Comparison of ENCODE assay signal across 16 cellular contexts in genomic region chr1:30822006-30822405, GRCh38.
"Had no signal": no experiment of that assay in that cellular context is flagged by ENCODE, and none has a peak within 500 bp of the region (broad histone marks: within the 10 kb centered on the region; RNA-seq: fewer than 3 reads in every experiment).

No MANE protein-coding gene starts in this region.

- H3K9me3 ChIP-seq: adrenal gland, heart left ventricle, thoracic aorta had no signal

- H3K27me3 ChIP-seq: adrenal gland had no signal

- H3K9me3 Mint-ChIP-seq: activated naive CD4-positive, alpha-beta T cell treated with anti-CD3 and anti-CD28 coated beads, Interleukin-2, amount 10 ng/mL, durations not matched to agents 7 days and 5 days; central memory CD8-positive, alpha-beta T cell; effector memory CD8-positive, alpha-beta T cell; natural killer cell treated with Interleukin-12 subunit alpha and Interleukin-12 subunit beta and Interleukin-15 and Interleukin-18, amount 100 ng/mL, for 72 hours; stimulated activated naive CD8-positive, alpha-beta T cell treated with anti-CD3 and anti-CD28 coated beads, Interleukin-15, Interleukin-2, amounts not matched to agents 100 ng/mL and 50 ng/mL, for 24 hours had no signal

- H3K27ac ChIP-seq: adrenal gland, VCaP had no signal

- H3K36me3 ChIP-seq: adrenal gland, heart left ventricle, thoracic aorta had no signal

- H3K4me3 Mint-ChIP-seq: activated naive CD4-positive, alpha-beta T cell treated with anti-CD3 and anti-CD28 coated beads, Interleukin-2, amount 10 ng/mL, durations not matched to agents 7 days and 5 days; central memory CD8-positive, alpha-beta T cell; natural killer cell treated with Interleukin-12 subunit alpha and Interleukin-12 subunit beta and Interleukin-15 and Interleukin-18, amount 100 ng/mL, for 72 hours; stimulated activated naive CD8-positive, alpha-beta T cell treated with anti-CD3 and anti-CD28 coated beads, Interleukin-15, Interleukin-2, amounts not matched to agents 100 ng/mL and 50 ng/mL, for 24 hours had no signal

- H3K36me3 Mint-ChIP-seq: natural killer cell treated with Interleukin-12 subunit alpha and Interleukin-12 subunit beta and Interleukin-15 and Interleukin-18, amount 100 ng/mL, for 72 hours had no signal

- H3K4me3 ChIP-seq: adrenal gland, heart left ventricle, thoracic aorta had no signal

- H3K27ac Mint-ChIP-seq: activated naive CD4-positive, alpha-beta T cell treated with anti-CD3 and anti-CD28 coated beads, Interleukin-2, amount 10 ng/mL, durations not matched to agents 7 days and 5 days; effector memory CD8-positive, alpha-beta T cell; natural killer cell treated with Interleukin-12 subunit alpha and Interleukin-12 subunit beta and Interleukin-15 and Interleukin-18, amount 100 ng/mL, for 72 hours; progenitor cell of endocrine pancreas; stimulated activated naive CD8-positive, alpha-beta T cell treated with anti-CD3 and anti-CD28 coated beads, Interleukin-15, Interleukin-2, amounts not matched to agents 100 ng/mL and 50 ng/mL, for 24 hours had no signal

- ATAC-seq: effector memory CD8-positive, alpha-beta T cell; heart left ventricle; left cardiac atrium; natural killer cell treated with Interleukin-12 subunit alpha and Interleukin-12 subunit beta and Interleukin-15 and Interleukin-18, amount 100 ng/mL, for 72 hours; right cardiac atrium had no signal

- DNase-seq: activated CD4-positive, alpha-beta T cell treated with anti-CD3 and anti-CD28 coated beads for 1 hour; activated CD4-positive, alpha-beta T cell treated with anti-CD3 and anti-CD28 coated beads, Interleukin-2, amount 50 U/mL, for 4 hours; activated naive CD4-positive, alpha-beta T cell treated with anti-CD3 and anti-CD28 coated beads, Interleukin-2, amount 10 ng/mL, durations not matched to agents 7 days and 5 days; effector memory CD8-positive, alpha-beta T cell; heart left ventricle; left cardiac atrium; mammary epithelial cell; occipital lobe; right cardiac atrium had no signal
